1 cellular context compared by ENCODE assay signal in genomic region chr10:132746801-132747625, GRCh38.
TF ChIP-seq lines count a peak whose summit lies in the region.

No MANE protein-coding gene starts in this region.

TF ChIP-seq in H1, 55 proteins besides CTCF, POLR2A, EP300 and RAD21:
- TF ChIP-seq CTBP2 (IDR thresholded peaks at IDR 0.05; ENCODE audit: borderline replicate concordance, insufficient read depth, insufficient read length, low read length) = peak; percentile 49
- no peak for TF ChIP-seq ASH2L (IDR thresholded peaks at IDR 0.05; ENCODE audit: low read length)
- TF ChIP-seq SAP30 (IDR thresholded peaks at IDR 0.05; ENCODE audit: insufficient read depth, insufficient replicate concordance, low read length) = no peak
- TF ChIP-seq KDM1A (IDR thresholded peaks at IDR 0.05; ENCODE audit: borderline replicate concordance, low read length) = no peak
- no peak for TF ChIP-seq TAF7 (optimal IDR thresholded peaks at IDR 0.05; ENCODE audit: borderline replicate concordance, low read depth, low read length)
- no peak for TF ChIP-seq RNF2 (IDR thresholded peaks at IDR 0.05; ENCODE audit: borderline replicate concordance, low read depth, low read length, missing control alignments, poor library complexity, severe bottlenecking)
- no peak for TF ChIP-seq CHD1 (IDR thresholded peaks at IDR 0.05; ENCODE audit: low read depth, low read length)
- peak; percentile 19 for TF ChIP-seq GABPA (IDR thresholded peaks at IDR 0.05; ENCODE audit: borderline replicate concordance, insufficient read depth, low read length)
- peak; percentile 66 for TF ChIP-seq NANOG (IDR thresholded peaks at IDR 0.05; ENCODE audit: insufficient read depth, low read depth, low read length, poor library complexity, severe bottlenecking)
- TF ChIP-seq YY1 (IDR thresholded peaks at IDR 0.05; ENCODE audit: low read depth, low read length) = peak; percentile 89
- no peak for TF ChIP-seq POU5F1 (IDR thresholded peaks at IDR 0.05; ENCODE audit: low read depth, low read length)
- TF ChIP-seq EGR1 (IDR thresholded peaks at IDR 0.05; ENCODE audit: borderline replicate concordance, low read depth, low read length) = 0 out of 2 replicates have a peak, but pooled peaks have one; percentile 53
- no peak for TF ChIP-seq TAF1 (IDR thresholded peaks at IDR 0.05; ENCODE audit: low read depth, low read length)
